Comparison of ENCODE assay signal across 26 cellular contexts in the genomic region with DNA sequence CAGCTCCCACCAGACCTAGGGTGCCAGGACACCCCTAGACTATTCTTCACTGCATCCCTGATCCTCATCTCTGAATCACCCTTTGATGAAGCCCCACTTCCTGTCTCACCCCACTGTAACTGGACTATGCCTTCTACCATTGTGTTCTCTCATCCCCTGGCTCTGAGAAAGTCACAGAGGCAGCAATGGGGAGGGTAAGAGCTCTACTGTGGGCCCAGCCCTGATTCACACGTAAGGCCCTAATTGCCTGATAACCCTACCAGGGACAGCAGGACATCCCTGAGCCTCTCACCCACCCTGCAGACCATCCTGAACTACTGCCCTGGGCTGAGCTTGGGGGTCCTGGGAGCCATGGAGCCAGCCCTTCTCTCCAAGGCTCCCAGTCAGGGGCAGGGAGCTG. TPM values are rescaled to one million over a fixed set of nuclear protein-coding genes. Genes with fewer than 3 reads are reported as not detected.
DNase-seq lines count a peak whose midpoint lies in the region; ATAC-seq and TF ChIP-seq lines count a peak whose summit lies in the region.
"Had no signal": no experiment of that assay in that cellular context is flagged by ENCODE, and none has a peak within 500 bp of the region (broad histone marks: within the 10 kb centered on the region; RNA-seq: fewer than 3 reads in every experiment).

No MANE protein-coding gene starts in this region.

- H3K27ac ChIP-seq in breast epithelium (no peak overlapping the region), mammary epithelial cell (ENCODE audit: insufficient read depth, low read depth, low read length) (no peak overlapping the region), coronary artery (no peak overlapping the region), osteoblast (ENCODE audit: low read depth, low read length) (no peak overlapping the region)
- H3K27ac ChIP-seq: GM23248 had no signal

- H3K27me3 ChIP-seq in breast epithelium = no peaks in the 10 kb centered on the region
- no peaks in the 10 kb centered on the region for H3K27me3 ChIP-seq in mammary epithelial cell (ENCODE audit: insufficient read depth, low read length)
- no peaks in the 10 kb centered on the region for H3K27me3 ChIP-seq in osteoblast (ENCODE audit: insufficient read depth, low read length)
- H3K27me3 ChIP-seq: BE2C had no signal

- H3K36me3 Mint-ChIP-seq in natural killer cell treated with Interleukin-12 subunit alpha and Interleukin-12 subunit beta and Interleukin-15 and Interleukin-18, amount 100 ng/mL, for 72 hours = no peaks in the 10 kb centered on the region

- H4K20me1 ChIP-seq in mammary epithelial cell (ENCODE audit: insufficient read depth, low read length) = no peaks in the 10 kb centered on the region
- no peaks in the 10 kb centered on the region for H4K20me1 ChIP-seq in osteoblast (ENCODE audit: insufficient read depth, low read length)

- no peak overlapping the region for H3K27ac Mint-ChIP-seq in natural killer cell treated with Interleukin-12 subunit alpha and Interleukin-12 subunit beta and Interleukin-15 and Interleukin-18, amount 100 ng/mL, for 72 hours
- H3K27ac Mint-ChIP-seq: CD4-positive, alpha-beta T cell; H9; HFFc6 had no signal

- no peak for TF ChIP-seq CTCF in breast epithelium (IDR thresholded peaks at IDR 0.05)
- TF ChIP-seq CTCF in mammary epithelial cell (conservative IDR thresholded peaks at IDR 0.05 in 1 of 2, IDR thresholded peaks at IDR 0.05 in 1 of 2; ENCODE audit: extremely low read depth in 1 of 2, insufficient read depth in 1 of 2, low read depth in 1 of 2, low read length in 2 of 2) = no peak
- TF ChIP-seq CTCF in coronary artery (IDR thresholded peaks at IDR 0.05) = no peak
- no peak for TF ChIP-seq CTCF in osteoblast (IDR thresholded peaks at IDR 0.05; ENCODE audit: extremely low read depth, low read depth, low read length)

- H3K4me1 ChIP-seq in breast epithelium (peaks cover 0 to 4% of the 10 kb centered on the region in 2 donors), mammary epithelial cell (ENCODE audit: insufficient read depth, low read length) (peaks cover 46% of the 10 kb centered on the region), osteoblast (ENCODE audit: insufficient read depth, low read length) (peaks cover 1% of the 10 kb centered on the region)
- H3K4me1 ChIP-seq: BE2C had no signal

- TF ChIP-seq POLR2A in breast epithelium (IDR thresholded peaks at IDR 0.05) = no peak

- H3K9ac ChIP-seq in mammary epithelial cell (ENCODE audit: insufficient read depth, low read length) = no peak overlapping the region
- H3K9ac ChIP-seq: GM23248 had no signal

- ATAC-seq in HG02571 (IDR thresholded peaks at IDR 0.05; ENCODE audit: unreplicated experiment) (no peak), HG02981 (IDR thresholded peaks at IDR 0.05; ENCODE audit: unreplicated experiment) (no peak), HG02623 (IDR thresholded peaks at IDR 0.05; ENCODE audit: unreplicated experiment) (no peak)
- ATAC-seq in natural killer cell treated with Interleukin-12 subunit alpha and Interleukin-12 subunit beta and Interleukin-15 and Interleukin-18, amount 100 ng/mL, for 72 hours = no peak
- ATAC-seq: GM12878, Panc1 had no signal

- H3K9me3 ChIP-seq in breast epithelium (no peaks in the 10 kb centered on the region), mammary epithelial cell (replicated peaks; ENCODE audit: insufficient read depth, low read length) (no peaks in the 10 kb centered on the region), osteoblast (ENCODE audit: low read depth, low read length) (no peaks in the 10 kb centered on the region)
- H3K9me3 ChIP-seq: BE2C, Caco-2 had no signal

- in situ Hi-C loops in mammary epithelial cell (cut with MboI; ENCODE audit: low sequenced_read_pairs in 2 of 2) = no loop called here

- CTCF ChIA-PET in mammary epithelial cell (lab: Charles Lee; ENCODE audit: low non-redundant PET) = no interaction called here

- H3K4me3 ChIP-seq in breast epithelium = no peak overlapping the region
- H3K4me3 ChIP-seq in mammary epithelial cell (replicated peaks in 1 of 3; ENCODE audit: insufficient read depth in 1 of 3, low read depth in 2 of 3, low read length in 3 of 3) = no peak overlapping the region
- H3K4me3 ChIP-seq in coronary artery = no peak overlapping the region
- H3K4me3 ChIP-seq in osteoblast (ENCODE audit: insufficient read depth, low read length) = no peak overlapping the region
- H3K4me3 ChIP-seq: GM12878, GM23248 had no signal

- H3K4me3 Mint-ChIP-seq in natural killer cell treated with Interleukin-12 subunit alpha and Interleukin-12 subunit beta and Interleukin-15 and Interleukin-18, amount 100 ng/mL, for 72 hours = no peak overlapping the region
- H3K4me3 Mint-ChIP-seq: CD4-positive, alpha-beta T cell; H9; HFFc6 had no signal

- H3K9me3 Mint-ChIP-seq in natural killer cell treated with Interleukin-12 subunit alpha and Interleukin-12 subunit beta and Interleukin-15 and Interleukin-18, amount 100 ng/mL, for 72 hours = no peaks in the 10 kb centered on the region
- H3K9me3 Mint-ChIP-seq: CD4-positive, alpha-beta T cell; H9; HFFc6 had no signal

- dilution Hi-C loops in mammary epithelial cell (cut with HindIII; ENCODE audit: low sequenced_read_pairs) = loop anchor here (5.0 kb wide), 2 partner anchors 35 to 60 kb away; no protein-coding TSS in a partner anchor

- no peaks in the 10 kb centered on the region for H3K27me3 Mint-ChIP-seq in natural killer cell treated with Interleukin-12 subunit alpha and Interleukin-12 subunit beta and Interleukin-15 and Interleukin-18, amount 100 ng/mL, for 72 hours
- H3K27me3 Mint-ChIP-seq: CD4-positive, alpha-beta T cell had no signal

- H3K36me3 ChIP-seq in breast epithelium = no peaks in the 10 kb centered on the region
- H3K36me3 ChIP-seq in mammary epithelial cell (ENCODE audit: insufficient read depth, low read length) = no peaks in the 10 kb centered on the region
- H3K36me3 ChIP-seq in osteoblast (ENCODE audit: insufficient read depth, low read length) = no peaks in the 10 kb centered on the region
- H3K36me3 ChIP-seq: BE2C had no signal

- H3K79me2 ChIP-seq in mammary epithelial cell (ENCODE audit: insufficient read depth, low read length) (peaks cover 35% of the 10 kb centered on the region), osteoblast (ENCODE audit: insufficient read depth, low read length) (no peaks in the 10 kb centered on the region)

- intact Hi-C loops in breast epithelium (cut with DNase I; ENCODE audit: low total_unique reads) = no loop called here
- intact Hi-C loops in mammary epithelial cell (cut with micrococcal nuclease) = no loop called here

- WGBS in mammary epithelial cell (ENCODE audit: low coverage, missing lambda C conversion rate) = 100% methylated on average over 1 of the region's 1 CpG

- H2AFZ ChIP-seq in mammary epithelial cell (ENCODE audit: low read depth, low read length) = no peak overlapping the region
- no peak overlapping the region for H2AFZ ChIP-seq in osteoblast (ENCODE audit: low read length)
- H2AFZ ChIP-seq: GM23248 had no signal

- BruUV-seq in mammary epithelial cell (replicated peaks; lab: Mats Ljungman, UMichigan) = no TSS peak

- H3K4me1 Mint-ChIP-seq in natural killer cell treated with Interleukin-12 subunit alpha and Interleukin-12 subunit beta and Interleukin-15 and Interleukin-18, amount 100 ng/mL, for 72 hours (ENCODE audit: low read depth in 2 of 2) = no peaks in the 10 kb centered on the region

- peak; percentile 11 to 36 for DNase-seq in breast epithelium (ENCODE audit: low spot score in 2 of 2)
- no peak for DNase-seq in mammary epithelial cell
- DNase-seq in coronary artery (ENCODE audit: low spot score) = peak; percentile 50
- DNase-seq in osteoblast (ENCODE audit: insufficient read length, low spot score, missing footprints) = peak; percentile 79
- no peak for DNase-seq in natural killer cell treated with Interleukin-12 subunit alpha and Interleukin-12 subunit beta and Interleukin-15 and Interleukin-18, amount 100 ng/mL, for 72 hours (ENCODE audit: low spot score)
- DNase-seq: BE2C; DMS 273 treated with DMSO at 0.1 percent for 48 hours; DMS79 treated with DMSO at 0.1 percent for 48 hours; GM23248; HFFc6; KG1; NCI-H1092 treated with DMSO at 0.1 percent for 48 hours; NCI-H1436 treated with DMSO at 0.1 percent for 48 hours; NCI-H2029; NCI-H226; NCI-H510A treated with DMSO at 0.1 percent for 48 hours; NCI-H774; NK-92 treated with Interleukin-12 subunit alpha and Interleukin-12 subunit beta, amount 100 ng/mL, for 24 hours had no signal

- H3K4me2 ChIP-seq in mammary epithelial cell (ENCODE audit: insufficient read depth, low read depth, low read length) (no peak overlapping the region), osteoblast (ENCODE audit: insufficient read depth, low read length) (no peak overlapping the region)

RNA-seq across cellular contexts. Expression of a gene that starts 1.5 kb away (rescaled TPM):
- total RNA-seq in breast epithelium (10 to 100 TPM in 2 of 3 donors, 1 to 10 TPM in 1; 1.4 to 48.8 (median 47.7) TPM), mammary epithelial cell (10 to 100 TPM; 27.3 to 73.5 TPM), osteoblast (0.29 and 0.36 TPM in 2 replicates)
- 48.8 TPM for polyA plus RNA-seq in mammary epithelial cell
- 88.2 TPM for polyA minus RNA-seq in mammary epithelial cell
- total RNA-seq in natural killer cell treated with Interleukin-12 subunit alpha and Interleukin-12 subunit beta and Interleukin-15 and Interleukin-18, amount 100 ng/mL, for 72 hours = 1 to 10 TPM in 1 of 2 donors, under 1 TPM in 1; 0.95 to 1.1 TPM
- total RNA-seq: GM12878 had no signal

RNA-seq across cellular contexts. Expression of a gene that starts 24.4 kb away (rescaled TPM):
- total RNA-seq in breast epithelium (10 to 100 TPM; 14.4 to 30.1 (median 15.1) TPM), mammary epithelial cell (10 to 100 TPM in 1 of 2 donors, 1 to 10 TPM in 1; 4.8 to 14.8 TPM), osteoblast (under 0.01 and 0.29 TPM in 2 replicates)
- polyA plus RNA-seq in mammary epithelial cell = 5.4 TPM
- polyA minus RNA-seq in mammary epithelial cell = 3.7 TPM
- not detected for total RNA-seq in natural killer cell treated with Interleukin-12 subunit alpha and Interleukin-12 subunit beta and Interleukin-15 and Interleukin-18, amount 100 ng/mL, for 72 hours
- total RNA-seq: Caco-2, GM12878 had no signal
- polyA plus RNA-seq: GM12878 had no signal

Comparison
In these comparisons a context has a peak if more than half of its experiments do, and no peak if none do; other contexts are left out.
1. DNase-seq: peak in breast epithelium (2 of 2), coronary artery (single experiment) and osteoblast (single experiment); none in mammary epithelial cell (single experiment) and natural killer cell treated with Interleukin-12 subunit alpha and Interleukin-12 subunit beta and Interleukin-15 and Interleukin-18, amount 100 ng/mL, for 72 hours (single experiment).